10 cellular contexts compared by ENCODE assay signal in the genomic region with DNA sequence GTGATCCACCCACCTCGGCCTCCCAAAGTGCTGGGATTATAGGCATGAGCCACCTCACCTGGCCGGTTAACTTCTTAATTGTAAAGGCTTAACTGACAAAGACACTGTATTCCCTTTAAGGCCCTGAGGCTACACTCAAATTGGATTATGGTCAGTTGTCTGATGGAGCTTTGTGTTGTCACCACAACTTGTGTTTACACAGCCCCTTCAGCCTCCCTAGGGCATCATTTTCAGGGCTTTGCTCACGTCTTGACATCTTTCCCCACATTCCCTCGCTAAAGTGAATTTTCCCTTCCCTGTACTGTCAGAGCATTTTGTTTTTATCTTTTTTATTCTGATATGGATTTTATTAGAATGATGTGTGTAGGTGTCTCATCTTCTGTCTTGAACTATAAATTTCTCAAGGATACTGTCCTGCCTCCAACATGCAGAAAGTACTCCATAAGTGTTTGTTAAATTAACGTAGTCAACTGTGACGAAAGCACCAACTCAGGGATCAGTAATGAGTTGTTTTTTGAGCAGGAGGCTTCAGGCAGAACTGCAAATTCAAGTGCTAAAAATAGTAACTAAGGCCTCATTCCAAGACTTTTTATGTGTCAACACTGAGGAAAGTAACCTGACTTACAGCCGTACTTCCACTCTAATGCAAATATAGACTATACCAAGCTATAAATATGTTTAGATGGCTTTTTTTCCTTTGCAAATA.
A peak's percentile ranks its signal among the peaks of the same experiment; 100 is the strongest.
DNase-seq lines count a peak whose midpoint lies in the region; ATAC-seq and TF ChIP-seq lines count a peak whose summit lies in the region.
"Had no signal": no experiment of that assay in that cellular context is flagged by ENCODE, and none has a peak within 500 bp of the region (broad histone marks: within the 10 kb centered on the region; RNA-seq: fewer than 3 reads in every experiment).

No MANE protein-coding gene starts in this region.

- H3K4me1 ChIP-seq in ascending aorta (peaks cover 0 to 12% of the 10 kb centered on the region in 2 donors), right atrium auricular region (peaks cover 0 to 11% of the 10 kb centered on the region in 2 donors), stomach smooth muscle (ENCODE audit: control insufficient read depth, insufficient read depth, low read length) (peaks cover 11% of the 10 kb centered on the region)

- H3K27ac ChIP-seq in ascending aorta = peak overlapping the region; percentile 73 to 81
- peak overlapping the region; percentile 50 to 55 for H3K27ac ChIP-seq in right atrium auricular region
- H3K27ac ChIP-seq in stomach smooth muscle (ENCODE audit: low read length) = no peak overlapping the region

- peaks cover 39 to 58% of the 10 kb centered on the region in 2 donors for H3K36me3 ChIP-seq in ascending aorta
- no peaks in the 10 kb centered on the region for H3K36me3 ChIP-seq in right atrium auricular region
- peaks cover 6 to 7% of the 10 kb centered on the region in 2 donors for H3K36me3 ChIP-seq in stomach smooth muscle (ENCODE audit: control insufficient read depth in 2 of 2, insufficient read depth in 2 of 2, low read length in 2 of 2)

- TF ChIP-seq CTCF in ascending aorta (IDR thresholded peaks at IDR 0.05) (no peak), right atrium auricular region (IDR thresholded peaks at IDR 0.05) (no peak)

- no peaks in the 10 kb centered on the region for H3K27me3 ChIP-seq in ascending aorta
- H3K27me3 ChIP-seq in right atrium auricular region = no peaks in the 10 kb centered on the region
- no peaks in the 10 kb centered on the region for H3K27me3 ChIP-seq in stomach smooth muscle (ENCODE audit: control insufficient read depth in 1 of 2, insufficient read depth in 2 of 2, low read length in 2 of 2)

- H3K4me3 ChIP-seq in ascending aorta (peak overlapping the region in 1 of 2 donors; percentile 2), right atrium auricular region (no peak overlapping the region), stomach smooth muscle (ENCODE audit: low read length in 2 of 2) (peak overlapping the region; percentile 10 to 17)

- peak overlapping the region in 1 of 2 donors; percentile 13 for H3K9ac ChIP-seq in stomach smooth muscle (ENCODE audit: low read length in 2 of 2)

- DNase-seq in GM04504 (ENCODE audit: low read depth) = peak; percentile 26
- DNase-seq in ascending aorta (ENCODE audit: low spot score in 2 of 2) = no peak
- no peak for DNase-seq in right atrium auricular region (ENCODE audit: low spot score)
- no peak for DNase-seq in SIG-M5 treated with dmso at 0.1 percent for 504 hours (lab: John Stamatoyannopoulos, UW; ENCODE audit: unreplicated experiment)
- no peak for DNase-seq in SHP77 (lab: John Stamatoyannopoulos, UW)
- DNase-seq in mesenteric fat pad (ENCODE audit: low spot score) = no peak
- DNase-seq: activated naive CD8-positive, alpha-beta T cell treated with anti-CD3 and anti-CD28 coated beads, Interleukin-2, amount 10 ng/mL, durations not matched to agents 7 days and 5 days; small intestine had no signal

- intact Hi-C loops in ascending aorta (cut with DNase I) = loop anchor here (5.0 kb wide), 1 partner anchor 39 kb away; no protein-coding TSS in a partner anchor

- H3K9me3 ChIP-seq in ascending aorta = no peaks in the 10 kb centered on the region
- H3K9me3 ChIP-seq in right atrium auricular region = no peaks in the 10 kb centered on the region
- no peaks in the 10 kb centered on the region for H3K9me3 ChIP-seq in stomach smooth muscle (ENCODE audit: control insufficient read depth in 2 of 2, low read length in 2 of 2)

- ATAC-seq in GM19023 (IDR thresholded peaks at IDR 0.05; ENCODE audit: unreplicated experiment) = no peak

Comparison
In these comparisons a context has a peak if more than half of its experiments do, and no peak if none do; other contexts are left out.
1. H3K4me3 ChIP-seq: peak in stomach smooth muscle (2 of 2); none in right atrium auricular region (0 of 2).